In genomic region chr9:7180247-7180646, GRCh38 we compare ENCODE assay signal across 20 cellular contexts.
DNase-seq lines count a peak whose midpoint lies in the region; ATAC-seq, FAIRE-seq and TF ChIP-seq lines count a peak whose summit lies in the region.
"Had no signal": no experiment of that assay in that cellular context is flagged by ENCODE, and none has a peak within 500 bp of the region (broad histone marks: within the 10 kb centered on the region; RNA-seq: fewer than 3 reads in every experiment).

No MANE protein-coding gene starts in this region.

- DNase-seq in HepG2 (ENCODE audit: low spot score) = no peak
- DNase-seq in right lobe of liver = no peak
- no peak for DNase-seq in heart right ventricle
- no peak for DNase-seq in psoas muscle
- no peak for DNase-seq in NCI-H446 (lab: John Stamatoyannopoulos, UW)
- DNase-seq: Caco-2; CD8-positive, alpha-beta T cell; GOT3; MM.1S; NCI-H2029; NCI-H526 treated with DMSO at 0.1 percent for 48 hours; PC-9; SHP77 treated with DMSO at 0.1 percent for 48 hours had no signal

- no peak overlapping the region for H3K9ac ChIP-seq in HepG2 (ENCODE audit: insufficient read depth, low read depth, low read length)
- H3K9ac ChIP-seq: KMS-11 had no signal

- H3K4me2 ChIP-seq in HepG2 (ENCODE audit: low read depth, low read length) = no peak overlapping the region
- H3K4me2 ChIP-seq: A549, KMS-11, PC-9 had no signal

- no peak for TF ChIP-seq EP300 in HepG2 (IDR thresholded peaks at IDR 0.05; ENCODE audit: low read depth in 2 of 2, low read length in 2 of 2)
- no peak for TF ChIP-seq EP300 in HepG2 (CRISPR knock-in tag; IDR thresholded peaks at IDR 0.05; ENCODE audit: borderline replicate concordance)

- H2AFZ ChIP-seq in HepG2 (ENCODE audit: low read length) = no peak overlapping the region
- H2AFZ ChIP-seq: PC-9 had no signal

- H3K36me3 ChIP-seq in HepG2 (replicated peaks in 1 of 2; ENCODE audit: control insufficient read depth in 1 of 2, insufficient read depth in 2 of 2, low read length in 2 of 2) (peaks cover 0 to 10% of the 10 kb centered on the region in 2 experiments; a peak in 4 of 5 replicates), right lobe of liver (no peaks in the 10 kb centered on the region), heart right ventricle (peaks cover 0 to 18% (median 0%) of the 10 kb centered on the region in 9 donors), psoas muscle (ENCODE audit: insufficient read depth in 1 of 2, low read depth in 1 of 2) (no peaks in the 10 kb centered on the region)
- H3K36me3 ChIP-seq: HAP-1 had no signal

- in situ Hi-C loops in HepG2 (cut with HindIII; ENCODE audit: extremely low pct_ligation_motif_present, low pct_unique_long_range_greater_than_20kb) = loop anchor here (25.0 kb wide), 2 partner anchors 268 to 343 kb away; no protein-coding TSS in a partner anchor

- BruUV-seq in HepG2 (replicated peaks; lab: Mats Ljungman, UMichigan) = no TSS peak

- intact Hi-C loops in HepG2 (cut with micrococcal nuclease; ENCODE audit: unreplicated experiment) = no loop called here
- intact Hi-C loops in right lobe of liver (cut with DNase I) = no loop called here
- intact Hi-C loops in heart right ventricle (cut with DNase I) = no loop called here
- intact Hi-C loops in psoas muscle (cut with DNase I) = no loop called here

- WGBS in HepG2 (ENCODE audit: low lambda C conversion rate) = 91% methylated on average over 5 of the region's 5 CpGs
- WGBS in right lobe of liver (ENCODE audit: insufficient coverage, low coverage, low lambda C conversion rate, missing lambda C conversion rate) = 83% methylated on average over 3 of the region's 5 CpGs
- WGBS in heart right ventricle, 2 donors = 46 to 57% methylated on average over 5 of the region's 5 CpGs
- 45 to 66% (median 47%) methylated on average over 5 of the region's 5 CpGs for WGBS in psoas muscle, 3 donors

- TF ChIP-seq POLR2A in HepG2 (IDR thresholded peaks at IDR 0.05; ENCODE audit: insufficient read depth in 1 of 2, low read depth in 2 of 2, low read length in 2 of 2) (no peak), right lobe of liver (IDR thresholded peaks at IDR 0.05) (no peak)

- CTCF ChIA-PET in HepG2 (lab: Yijun Ruan, JAX; ENCODE audit: low intra/inter-chr PET ratio, low total read pairs) = no interaction called here

- H3K27ac ChIP-seq in HepG2 (ENCODE audit: extremely low read length, insufficient read depth, low read length) (no peak overlapping the region), right lobe of liver (no peak overlapping the region), heart right ventricle (no peak overlapping the region), psoas muscle (no peak overlapping the region)
- H3K27ac ChIP-seq: A549, C4-2B, KMS-11, PC-9 had no signal

- no peak for ATAC-seq in HepG2
- ATAC-seq in right lobe of liver = no peak
- peak in 5 of 8 donors; percentile 16 to 87 (median 55) for ATAC-seq in heart right ventricle
- ATAC-seq in psoas muscle = peak in 3 of 4 donors; percentile 38 to 76 (median 58)
- ATAC-seq in HG02623 (IDR thresholded peaks at IDR 0.05; ENCODE audit: unreplicated experiment) = no peak
- ATAC-seq in HG03571 (IDR thresholded peaks at IDR 0.05; ENCODE audit: unreplicated experiment) = no peak
- ATAC-seq: A549; CD8-positive, alpha-beta T cell had no signal

- TF ChIP-seq CTCF in HepG2 (CRISPR knock-in tag; IDR thresholded peaks at IDR 0.05) (no peak), right lobe of liver (IDR thresholded peaks at IDR 0.05) (no peak), heart right ventricle (IDR thresholded peaks at IDR 0.05) (no peak), psoas muscle (IDR thresholded peaks at IDR 0.05) (no peak)

- no peak for TF ChIP-seq RAD21 in HepG2 (CRISPR knock-in tag; IDR thresholded peaks at IDR 0.05)

- H4K20me1 ChIP-seq in HepG2 (ENCODE audit: insufficient read depth, low read length) = no peaks in the 10 kb centered on the region

- no peak for FAIRE-seq in HepG2 (lab: Jason Lieb, UNC)
- FAIRE-seq: A549, G401.6 had no signal

- H3K9me3 ChIP-seq in HepG2 (ENCODE audit: low read length) (no peaks in the 10 kb centered on the region), right lobe of liver (no peaks in the 10 kb centered on the region), heart right ventricle (peaks cover 0 to 5% (median 0%) of the 10 kb centered on the region in 11 donors), psoas muscle (no peaks in the 10 kb centered on the region)
- H3K9me3 ChIP-seq: A549, Caco-2, HAP-1 had no signal

- H3K27me3 ChIP-seq in HepG2 (ENCODE audit: control insufficient read depth in 1 of 2, insufficient read depth in 2 of 2, low read length in 2 of 2) = no peaks in the 10 kb centered on the region
- H3K27me3 ChIP-seq in right lobe of liver = no peaks in the 10 kb centered on the region
- H3K27me3 ChIP-seq in heart right ventricle = no peaks in the 10 kb centered on the region
- H3K27me3 ChIP-seq in psoas muscle (ENCODE audit: insufficient read depth in 3 of 3, low read length in 2 of 3) = no peaks in the 10 kb centered on the region

- POLR2A ChIA-PET in HepG2 (lab: Yijun Ruan, JAX) = no interaction called here

- no peak overlapping the region for H3K4me3 ChIP-seq in HepG2 (replicated peaks in 1 of 3; ENCODE audit: insufficient read depth in 1 of 3, low read depth in 2 of 3, low read length in 3 of 3)
- no peak overlapping the region for H3K4me3 ChIP-seq in right lobe of liver
- H3K4me3 ChIP-seq in heart right ventricle = no peak overlapping the region
- no peak overlapping the region for H3K4me3 ChIP-seq in psoas muscle
- H3K4me3 ChIP-seq: A549, HAP-1, PC-9 had no signal

- no peaks in the 10 kb centered on the region for H3K79me2 ChIP-seq in HepG2 (ENCODE audit: insufficient read depth, low read length)

- H3K4me1 ChIP-seq in HepG2 (ENCODE audit: insufficient read depth, low read length) (no peaks in the 10 kb centered on the region), right lobe of liver (no peaks in the 10 kb centered on the region), heart right ventricle (peaks cover 0 to 8% (median 0%) of the 10 kb centered on the region in 9 donors), psoas muscle (no peaks in the 10 kb centered on the region)
- H3K4me1 ChIP-seq: Caco-2 had no signal

TF ChIP-seq in HepG2, 621 proteins besides CTCF, POLR2A, EP300 and RAD21:
- TF ChIP-seq ZNF30 (CRISPR knock-in tag; IDR thresholded peaks at IDR 0.05) = no peak
- peak; percentile 49 for TF ChIP-seq RBM22 (optimal IDR thresholded peaks at IDR 0.05; ENCODE audit: low read length)

Comparison
In these comparisons a context has a peak if more than half of its experiments do, and no peak if none do; other contexts are left out.
1. ATAC-seq: peak in heart right ventricle (5 of 8) and psoas muscle (3 of 4); none in HepG2 (single experiment), right lobe of liver (0 of 4), HG02623 (single experiment) and HG03571 (single experiment).